14 cellular contexts compared by ENCODE assay signal in the genomic region with DNA sequence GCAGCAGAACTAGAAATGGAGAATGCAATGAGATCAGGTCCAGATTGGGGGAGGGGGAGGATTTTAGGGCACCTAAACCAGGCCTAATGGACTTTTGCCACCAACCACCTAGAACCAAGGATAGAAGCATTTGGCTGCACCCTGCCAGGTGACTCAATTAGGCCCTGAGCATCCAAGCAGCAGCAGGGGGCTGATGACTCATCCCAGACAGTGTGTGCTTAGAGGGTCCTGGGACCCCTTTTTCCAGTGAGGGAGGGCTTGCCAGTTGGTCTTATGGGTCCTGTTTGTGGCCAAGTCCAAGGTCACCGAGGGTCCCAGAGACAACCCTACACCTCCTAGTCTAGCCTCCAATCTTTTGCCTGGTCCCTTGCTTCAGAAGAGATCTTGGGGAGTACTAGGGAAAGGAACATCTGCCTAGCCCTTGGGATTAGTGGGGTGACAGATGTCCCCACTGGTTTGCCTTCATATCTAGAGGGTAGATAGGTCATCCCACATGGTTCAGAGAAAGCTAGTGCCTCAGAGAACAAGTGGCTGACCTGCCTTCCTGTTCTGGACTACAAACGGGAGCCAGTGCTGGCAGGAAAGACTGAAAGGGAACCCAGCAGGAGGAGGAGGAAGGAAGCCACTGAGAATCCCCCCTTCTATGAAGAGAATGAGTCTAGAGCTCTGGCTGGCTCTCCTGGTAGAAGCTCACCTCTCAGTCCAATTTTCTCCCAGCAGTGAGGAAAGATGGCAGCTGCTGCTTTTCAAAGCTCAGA. TPM values are rescaled to one million over a fixed set of nuclear protein-coding genes. Genes with fewer than 3 reads are reported as not detected.
DNase-seq lines count a peak whose midpoint lies in the region; ATAC-seq and TF ChIP-seq lines count a peak whose summit lies in the region.
"Had no signal": no experiment of that assay in that cellular context is flagged by ENCODE, and none has a peak within 500 bp of the region (broad histone marks: within the 10 kb centered on the region; RNA-seq: fewer than 3 reads in every experiment).

No MANE protein-coding gene starts in this region.

- no peak for TF ChIP-seq CTCF in HFFc6 (IDR thresholded peaks at IDR 0.05)

- peaks cover 21% of the 10 kb centered on the region for H3K4me1 Mint-ChIP-seq in T-helper 1 cell treated with Interleukin-12 subunit alpha and Interleukin-12 subunit beta and Interleukin-4 antibody, amounts not matched to agents 30 μg/mL and 1 μg/mL, for 36 hours (ENCODE audit: low read depth)
- H3K4me1 Mint-ChIP-seq in HFFc6 (ENCODE audit: low read depth): peaks cover 30% of the 10 kb centered on the region
- H3K4me1 Mint-ChIP-seq in activated T-helper 17 cell treated with anti-CD3 and anti-CD28 coated beads, Interleukin-2, amount 50 U/mL, for 72 hours: peaks cover 31% of the 10 kb centered on the region
- peaks cover 38 to 43% of the 10 kb centered on the region in 2 donors for H3K4me1 Mint-ChIP-seq in natural killer cell treated with Interleukin-12 subunit alpha and Interleukin-12 subunit beta and Interleukin-15 and Interleukin-18, amount 100 ng/mL, for 72 hours (ENCODE audit: low read depth in 2 of 2)

- peaks cover 2% of the 10 kb centered on the region for H3K36me3 Mint-ChIP-seq in T-helper 1 cell treated with Interleukin-12 subunit alpha and Interleukin-12 subunit beta and Interleukin-4 antibody, amounts not matched to agents 30 μg/mL and 1 μg/mL, for 36 hours (ENCODE audit: low read depth)
- H3K36me3 Mint-ChIP-seq in HFFc6 (ENCODE audit: low read depth): no peaks in the 10 kb centered on the region
- peaks cover 32% of the 10 kb centered on the region for H3K36me3 Mint-ChIP-seq in activated T-helper 17 cell treated with anti-CD3 and anti-CD28 coated beads, Interleukin-2, amount 50 U/mL, for 72 hours (ENCODE audit: low read depth)
- H3K36me3 Mint-ChIP-seq in natural killer cell treated with Interleukin-12 subunit alpha and Interleukin-12 subunit beta and Interleukin-15 and Interleukin-18, amount 100 ng/mL, for 72 hours: no peaks in the 10 kb centered on the region

- peak overlapping the region; percentile 52 for H3K27ac Mint-ChIP-seq in T-helper 1 cell treated with Interleukin-12 subunit alpha and Interleukin-12 subunit beta and Interleukin-4 antibody, amounts not matched to agents 30 μg/mL and 1 μg/mL, for 36 hours
- no peak overlapping the region for H3K27ac Mint-ChIP-seq in HFFc6
- H3K27ac Mint-ChIP-seq in activated T-helper 17 cell treated with anti-CD3 and anti-CD28 coated beads, Interleukin-2, amount 50 U/mL, for 72 hours: peak overlapping the region; percentile 91
- peak overlapping the region; percentile 81 to 92 for H3K27ac Mint-ChIP-seq in natural killer cell treated with Interleukin-12 subunit alpha and Interleukin-12 subunit beta and Interleukin-15 and Interleukin-18, amount 100 ng/mL, for 72 hours

- no peaks in the 10 kb centered on the region for H3K27me3 Mint-ChIP-seq in T-helper 1 cell treated with Interleukin-12 subunit alpha and Interleukin-12 subunit beta and Interleukin-4 antibody, amounts not matched to agents 30 μg/mL and 1 μg/mL, for 36 hours (ENCODE audit: low read depth)
- peaks cover 6% of the 10 kb centered on the region for H3K27me3 Mint-ChIP-seq in HFFc6 (ENCODE audit: insufficient read depth)
- no peaks in the 10 kb centered on the region for H3K27me3 Mint-ChIP-seq in activated T-helper 17 cell treated with anti-CD3 and anti-CD28 coated beads, Interleukin-2, amount 50 U/mL, for 72 hours
- no peaks in the 10 kb centered on the region for H3K27me3 Mint-ChIP-seq in natural killer cell treated with Interleukin-12 subunit alpha and Interleukin-12 subunit beta and Interleukin-15 and Interleukin-18, amount 100 ng/mL, for 72 hours

- DNase-seq in T-helper 1 cell: no peak
- no peak for DNase-seq in HFFc6
- no peak for DNase-seq in natural killer cell treated with Interleukin-12 subunit alpha and Interleukin-12 subunit beta and Interleukin-15 and Interleukin-18, amount 100 ng/mL, for 72 hours (ENCODE audit: low spot score)
- no peak for DNase-seq in NK-92 (lab: John Stamatoyannopoulos, UW; ENCODE audit: unreplicated experiment)
- DNase-seq in midbrain (lab: John Stamatoyannopoulos, UW): no peak
- DNase-seq in HPDE6-E6E7 (ENCODE audit: extremely low spot score): no peak
- DNase-seq: ACHN; small intestine; stimulated activated CD8-positive, alpha-beta memory T cell treated with anti-CD3 and anti-CD28 coated beads, Interleukin-4, amount 100 ng/mL, for 48 hours had no signal

- no peak for ATAC-seq in activated T-helper 17 cell treated with anti-CD3 and anti-CD28 coated beads, Interleukin-2, amount 50 U/mL, for 72 hours (replicated peaks)
- no peak for ATAC-seq in natural killer cell treated with Interleukin-12 subunit alpha and Interleukin-12 subunit beta and Interleukin-15 and Interleukin-18, amount 100 ng/mL, for 72 hours

- H3K9me3 Mint-ChIP-seq in T-helper 1 cell treated with Interleukin-12 subunit alpha and Interleukin-12 subunit beta and Interleukin-4 antibody, amounts not matched to agents 30 μg/mL and 1 μg/mL, for 36 hours: no peaks in the 10 kb centered on the region
- H3K9me3 Mint-ChIP-seq in HFFc6: no peaks in the 10 kb centered on the region
- no peaks in the 10 kb centered on the region for H3K9me3 Mint-ChIP-seq in activated T-helper 17 cell treated with anti-CD3 and anti-CD28 coated beads, Interleukin-2, amount 50 U/mL, for 72 hours
- no peaks in the 10 kb centered on the region for H3K9me3 Mint-ChIP-seq in natural killer cell treated with Interleukin-12 subunit alpha and Interleukin-12 subunit beta and Interleukin-15 and Interleukin-18, amount 100 ng/mL, for 72 hours

- H3K4me3 Mint-ChIP-seq in T-helper 1 cell treated with Interleukin-12 subunit alpha and Interleukin-12 subunit beta and Interleukin-4 antibody, amounts not matched to agents 30 μg/mL and 1 μg/mL, for 36 hours: peak overlapping the region; percentile 90
- H3K4me3 Mint-ChIP-seq in HFFc6: peak overlapping the region; percentile 31; the same call in 1 of the 2 replicates
- peak overlapping the region; percentile 92 for H3K4me3 Mint-ChIP-seq in activated T-helper 17 cell treated with anti-CD3 and anti-CD28 coated beads, Interleukin-2, amount 50 U/mL, for 72 hours
- peak overlapping the region; percentile 91 for H3K4me3 Mint-ChIP-seq in natural killer cell treated with Interleukin-12 subunit alpha and Interleukin-12 subunit beta and Interleukin-15 and Interleukin-18, amount 100 ng/mL, for 72 hours

RNA-seq across cellular contexts. Expression of a gene that starts 1.6 kb away (rescaled TPM):
- 1 to 10 TPM; 6.6 to 8.3 (median 7.7) TPM for total RNA-seq in HFFc6 (2021; fragmentation: NEBNext Ultra II Directional; extraction: Animal tissue kit (Norgen Biotek cat#: 25700))
- 10 to 100 TPM in 1 of 2 donors, 1 to 10 TPM in 1; 6.3 to 10.2 TPM for total RNA-seq in activated T-helper 17 cell treated with anti-CD3 and anti-CD28 coated beads, Interleukin-2, amount 50 U/mL, for 72 hours
- total RNA-seq in natural killer cell treated with Interleukin-12 subunit alpha and Interleukin-12 subunit beta and Interleukin-15 and Interleukin-18, amount 100 ng/mL, for 72 hours: 10 to 100 TPM; 13.1 to 22.6 TPM

RNA-seq across cellular contexts. Expression of a gene that starts 40.7 kb away (rescaled TPM):
- total RNA-seq in HFFc6 (2021; fragmentation: NEBNext Ultra II Directional; extraction: Animal tissue kit (Norgen Biotek cat#: 25700)): not detected
- total RNA-seq in activated T-helper 17 cell treated with anti-CD3 and anti-CD28 coated beads, Interleukin-2, amount 50 U/mL, for 72 hours: 10 to 100 TPM; 19.9 to 30.5 TPM
- 100 to 1,000 TPM; 234 to 437 TPM for total RNA-seq in natural killer cell treated with Interleukin-12 subunit alpha and Interleukin-12 subunit beta and Interleukin-15 and Interleukin-18, amount 100 ng/mL, for 72 hours
- total RNA-seq: dermis blood vessel endothelial cell, glomerular endothelial cell, SK-MEL-5 had no signal

RNA-seq across cellular contexts. Expression of a gene that starts 42.6 kb away (rescaled TPM):
- 100 to 1,000 TPM; 439 to 580 (median 549) TPM for total RNA-seq in HFFc6 (2021; fragmentation: NEBNext Ultra II Directional; extraction: Animal tissue kit (Norgen Biotek cat#: 25700))
- total RNA-seq in activated T-helper 17 cell treated with anti-CD3 and anti-CD28 coated beads, Interleukin-2, amount 50 U/mL, for 72 hours: 100 to 1,000 TPM; 451 to 724 TPM
- total RNA-seq in natural killer cell treated with Interleukin-12 subunit alpha and Interleukin-12 subunit beta and Interleukin-15 and Interleukin-18, amount 100 ng/mL, for 72 hours: 1,000 to 10,000 TPM in 1 of 2 donors, 100 to 1,000 TPM in 1; 665 to 1,039 TPM

Comparison
In these comparisons a context has a peak if more than half of its experiments do, and no peak if none do; other contexts are left out.
1. H3K4me3 Mint-ChIP-seq: peak in every context shown above with its lines; median percentile 92 in activated T-helper 17 cell treated with anti-CD3 and anti-CD28 coated beads, Interleukin-2, amount 50 U/mL, for 72 hours; 91 in natural killer cell treated with Interleukin-12 subunit alpha and Interleukin-12 subunit beta and Interleukin-15 and Interleukin-18, amount 100 ng/mL, for 72 hours; 90 in T-helper 1 cell treated with Interleukin-12 subunit alpha and Interleukin-12 subunit beta and Interleukin-4 antibody, amounts not matched to agents 30 μg/mL and 1 μg/mL, for 36 hours; 31 in HFFc6.
2. RNA of a gene that starts 40.7 kb away (total RNA-seq): 234 to 437 TPM in natural killer cell treated with Interleukin-12 subunit alpha and Interleukin-12 subunit beta and Interleukin-15 and Interleukin-18, amount 100 ng/mL, for 72 hours and 19.9 to 30.5 TPM in activated T-helper 17 cell treated with anti-CD3 and anti-CD28 coated beads, Interleukin-2, amount 50 U/mL, for 72 hours; not detected in HFFc6; every median in the first group is over 10 times any median in the second.